ENCODE assay signal across 13 cellular contexts in the genomic region with DNA sequence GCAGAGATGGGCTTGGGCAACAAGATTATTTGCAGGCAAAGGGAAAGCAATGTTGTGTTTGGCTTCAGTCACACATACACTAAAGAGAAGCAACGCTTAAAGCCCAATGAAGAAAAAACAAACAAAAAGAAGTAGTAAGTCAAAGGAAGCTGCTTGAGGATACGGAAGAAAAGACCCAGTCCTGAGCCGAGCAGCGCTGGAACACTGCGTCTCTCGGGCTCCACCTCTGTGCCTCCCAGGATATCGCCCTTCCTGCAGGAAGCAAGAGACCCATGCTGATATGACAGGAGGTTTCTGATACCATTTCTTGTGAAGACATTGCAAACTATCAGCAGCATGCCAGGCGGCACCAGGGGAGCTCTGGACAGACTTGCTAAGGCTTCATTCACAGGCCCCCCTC.
A peak's percentile ranks its signal among the peaks of the same experiment; 100 is the strongest.
DNase-seq lines count a peak whose midpoint lies in the region; ATAC-seq and TF ChIP-seq lines count a peak whose summit lies in the region.
"Had no signal": no experiment of that assay in that cellular context is flagged by ENCODE, and none has a peak within 500 bp of the region (broad histone marks: within the 10 kb centered on the region; RNA-seq: fewer than 3 reads in every experiment).

No MANE protein-coding gene starts in this region.

- peak overlapping the region in 6 of 11 experiments; percentile 10 to 80 (median 75); a peak in 10 of 22 replicates for H3K9ac ChIP-seq in BLaER1 treated with 17β-estradiol and CSF1 and Interleukin-3, amounts not matched to agents 10 nM and 100 nM

- H3K4me1 Mint-ChIP-seq in nephron = peaks cover 54% of the 10 kb centered on the region

- no peaks in the 10 kb centered on the region for H3K27me3 Mint-ChIP-seq in nephron (ENCODE audit: low read depth)
- H3K27me3 Mint-ChIP-seq: activated naive CD8-positive, alpha-beta T cell had no signal

- H4K20me1 ChIP-seq in BLaER1 treated with 17β-estradiol and CSF1 and Interleukin-3, amounts not matched to agents 10 nM and 100 nM = peaks cover 0 to 83% (median 24%) of the 10 kb centered on the region in 11 experiments; a peak in 12 of 22 replicates

- no peak for ATAC-seq in HG02870 (IDR thresholded peaks at IDR 0.05; ENCODE audit: unreplicated experiment)
- ATAC-seq: gastroesophageal sphincter had no signal

- H3K27ac Mint-ChIP-seq in nephron = peak overlapping the region; percentile 57 to 92 (median 83)
- H3K27ac Mint-ChIP-seq: activated naive CD8-positive, alpha-beta T cell; B cell had no signal

- H3K27me3 ChIP-seq in BLaER1 treated with 17β-estradiol and CSF1 and Interleukin-3, amounts not matched to agents 10 nM and 100 nM = no peaks in the 10 kb centered on the region
- H3K27me3 ChIP-seq: gastroesophageal sphincter had no signal

- peaks cover 3% of the 10 kb centered on the region for H3K36me3 Mint-ChIP-seq in nephron (ENCODE audit: low read depth)

- H3K27ac ChIP-seq in BLaER1 treated with 17β-estradiol and CSF1 and Interleukin-3, amounts not matched to agents 10 nM and 100 nM = peak overlapping the region in 9 of 11 experiments; percentile 20 to 87 (median 82); a peak in 16 of 22 replicates
- peak overlapping the region; percentile 54 for H3K27ac ChIP-seq in VCaP

- peaks cover 0 to 9% (median 0%) of the 10 kb centered on the region in 11 experiments; a peak in 1 of 22 replicates for H3K36me3 ChIP-seq in BLaER1 treated with 17β-estradiol and CSF1 and Interleukin-3, amounts not matched to agents 10 nM and 100 nM
- H3K36me3 ChIP-seq: gastroesophageal sphincter had no signal

- peaks cover 31 to 97% (median 63%) of the 10 kb centered on the region in 10 experiments for H3K4me1 ChIP-seq in BLaER1 treated with 17β-estradiol and CSF1 and Interleukin-3, amounts not matched to agents 10 nM and 100 nM

- no peaks in the 10 kb centered on the region for H3K9me3 ChIP-seq in BLaER1 treated with 17β-estradiol and CSF1 and Interleukin-3, amounts not matched to agents 10 nM and 100 nM (replicated peaks in 1 of 11)
- H3K9me3 ChIP-seq: gastroesophageal sphincter had no signal

- intact Hi-C loops in head of caudate nucleus (cut with DNase I) = no loop called here

- no peak overlapping the region for H3K4me3 Mint-ChIP-seq in nephron
- H3K4me3 Mint-ChIP-seq: activated naive CD8-positive, alpha-beta T cell; B cell had no signal

- no peaks in the 10 kb centered on the region for H3K9me3 Mint-ChIP-seq in nephron

- TF ChIP-seq CTCF in VCaP (conservative IDR thresholded peaks at IDR 0.05) = peak; percentile 71
- TF ChIP-seq CTCF in nephron (IDR thresholded peaks at IDR 0.05; ENCODE audit: unreplicated experiment in 3 of 3) = peak in 1 of 3 experiments; percentile 21

- peak overlapping the region in 10 of 11 experiments; percentile 14 to 98 (median 81); a peak in 18 of 22 replicates for H3K4me2 ChIP-seq in BLaER1 treated with 17β-estradiol and CSF1 and Interleukin-3, amounts not matched to agents 10 nM and 100 nM

- peak in 25 of 42 donors; percentile 18 to 74 (median 42) for DNase-seq in head of caudate nucleus
- no peak for DNase-seq in NCI-H146 (lab: John Stamatoyannopoulos, UW)
- no peak for DNase-seq in SHP77 (lab: John Stamatoyannopoulos, UW)
- DNase-seq in cerebellar nuclear complex (lab: John Stamatoyannopoulos, UW) = no peak
- DNase-seq: activated CD4-positive, CD25-positive, alpha-beta regulatory T cell; NCI-H2029 treated with DMSO at 0.1 percent for 48 hours had no signal

- H3K4me3 ChIP-seq in BLaER1 treated with 17β-estradiol and CSF1 and Interleukin-3, amounts not matched to agents 10 nM and 100 nM = peak overlapping the region in 4 of 10 experiments; percentile 45 to 60 (median 48); a peak in 6 of 20 replicates
- H3K4me3 ChIP-seq: gastroesophageal sphincter had no signal

Comparison
In these comparisons a context has a peak if more than half of its experiments do, and no peak if none do; other contexts are left out.
1. DNase-seq: peak in head of caudate nucleus (25 of 42); none in NCI-H146 (single experiment), SHP77 (0 of 2) and cerebellar nuclear complex (0 of 2).